3 cellular contexts compared by ENCODE assay signal in the genomic region with DNA sequence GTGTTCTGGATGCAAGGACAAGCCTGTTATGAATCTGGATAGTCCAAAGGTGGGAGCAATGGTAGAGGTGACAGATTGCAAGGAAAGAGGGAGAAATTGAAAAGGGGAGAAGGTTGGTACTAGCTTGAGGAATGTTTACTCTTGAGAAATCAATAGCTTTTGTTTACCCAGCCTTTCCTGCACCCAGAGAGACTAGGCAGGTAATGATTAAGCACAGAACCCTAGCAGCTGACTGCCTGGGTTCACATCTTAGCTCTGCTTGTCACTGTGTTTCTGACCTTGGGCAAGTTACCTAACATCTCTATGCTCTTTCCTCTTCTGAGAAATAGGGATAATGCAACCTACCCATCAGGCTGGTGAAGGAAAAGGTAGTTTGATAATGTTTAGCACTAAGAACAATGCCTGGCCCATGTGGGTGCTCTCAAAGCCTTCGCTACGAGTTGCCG.
TF ChIP-seq lines count a peak whose summit lies in the region.

No MANE protein-coding gene starts in this region.

TF ChIP-seq in SK-N-SH, 30 proteins besides CTCF, POLR2A, EP300 and RAD21 (continued from another document and continues in another):
- TF ChIP-seq, protein P1, sequence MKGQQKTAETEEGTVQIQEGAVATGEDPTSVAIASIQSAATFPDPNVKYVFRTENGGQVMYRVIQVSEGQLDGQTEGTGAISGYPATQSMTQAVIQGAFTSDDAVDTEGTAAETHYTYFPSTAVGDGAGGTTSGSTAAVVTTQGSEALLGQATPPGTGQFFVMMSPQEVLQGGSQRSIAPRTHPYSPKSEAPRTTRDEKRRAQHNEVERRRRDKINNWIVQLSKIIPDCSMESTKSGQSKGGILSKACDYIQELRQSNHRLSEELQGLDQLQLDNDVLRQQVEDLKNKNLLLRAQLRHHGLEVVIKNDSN (IDR thresholded peaks at IDR 0.05; ENCODE audit: borderline replicate concordance, low read depth): no peak
- TF ChIP-seq, protein P2, sequence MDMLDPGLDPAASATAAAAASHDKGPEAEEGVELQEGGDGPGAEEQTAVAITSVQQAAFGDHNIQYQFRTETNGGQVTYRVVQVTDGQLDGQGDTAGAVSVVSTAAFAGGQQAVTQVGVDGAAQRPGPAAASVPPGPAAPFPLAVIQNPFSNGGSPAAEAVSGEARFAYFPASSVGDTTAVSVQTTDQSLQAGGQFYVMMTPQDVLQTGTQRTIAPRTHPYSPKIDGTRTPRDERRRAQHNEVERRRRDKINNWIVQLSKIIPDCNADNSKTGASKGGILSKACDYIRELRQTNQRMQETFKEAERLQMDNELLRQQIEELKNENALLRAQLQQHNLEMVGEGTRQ (IDR thresholded peaks at IDR 0.05; ENCODE audit: borderline replicate concordance, low read depth, low read length): no peak
- TF ChIP-seq ELF1 (IDR thresholded peaks at IDR 0.05): no peak
- no peak for TF ChIP-seq SMC3 (IDR thresholded peaks at IDR 0.05; ENCODE audit: low read depth, low read length)
- TF ChIP-seq, protein P3, sequence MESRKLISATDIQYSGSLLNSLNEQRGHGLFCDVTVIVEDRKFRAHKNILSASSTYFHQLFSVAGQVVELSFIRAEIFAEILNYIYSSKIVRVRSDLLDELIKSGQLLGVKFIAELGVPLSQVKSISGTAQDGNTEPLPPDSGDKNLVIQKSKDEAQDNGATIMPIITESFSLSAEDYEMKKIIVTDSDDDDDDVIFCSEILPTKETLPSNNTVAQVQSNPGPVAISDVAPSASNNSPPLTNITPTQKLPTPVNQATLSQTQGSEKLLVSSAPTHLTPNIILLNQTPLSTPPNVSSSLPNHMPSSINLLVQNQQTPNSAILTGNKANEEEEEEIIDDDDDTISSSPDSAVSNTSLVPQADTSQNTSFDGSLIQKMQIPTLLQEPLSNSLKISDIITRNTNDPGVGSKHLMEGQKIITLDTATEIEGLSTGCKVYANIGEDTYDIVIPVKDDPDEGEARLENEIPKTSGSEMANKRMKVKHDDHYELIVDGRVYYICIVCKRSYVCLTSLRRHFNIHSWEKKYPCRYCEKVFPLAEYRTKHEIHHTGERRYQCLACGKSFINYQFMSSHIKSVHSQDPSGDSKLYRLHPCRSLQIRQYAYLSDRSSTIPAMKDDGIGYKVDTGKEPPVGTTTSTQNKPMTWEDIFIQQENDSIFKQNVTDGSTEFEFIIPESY (IDR thresholded peaks at IDR 0.05; ENCODE audit: borderline replicate concordance, low read depth): no peak
- TF ChIP-seq, protein P4, sequence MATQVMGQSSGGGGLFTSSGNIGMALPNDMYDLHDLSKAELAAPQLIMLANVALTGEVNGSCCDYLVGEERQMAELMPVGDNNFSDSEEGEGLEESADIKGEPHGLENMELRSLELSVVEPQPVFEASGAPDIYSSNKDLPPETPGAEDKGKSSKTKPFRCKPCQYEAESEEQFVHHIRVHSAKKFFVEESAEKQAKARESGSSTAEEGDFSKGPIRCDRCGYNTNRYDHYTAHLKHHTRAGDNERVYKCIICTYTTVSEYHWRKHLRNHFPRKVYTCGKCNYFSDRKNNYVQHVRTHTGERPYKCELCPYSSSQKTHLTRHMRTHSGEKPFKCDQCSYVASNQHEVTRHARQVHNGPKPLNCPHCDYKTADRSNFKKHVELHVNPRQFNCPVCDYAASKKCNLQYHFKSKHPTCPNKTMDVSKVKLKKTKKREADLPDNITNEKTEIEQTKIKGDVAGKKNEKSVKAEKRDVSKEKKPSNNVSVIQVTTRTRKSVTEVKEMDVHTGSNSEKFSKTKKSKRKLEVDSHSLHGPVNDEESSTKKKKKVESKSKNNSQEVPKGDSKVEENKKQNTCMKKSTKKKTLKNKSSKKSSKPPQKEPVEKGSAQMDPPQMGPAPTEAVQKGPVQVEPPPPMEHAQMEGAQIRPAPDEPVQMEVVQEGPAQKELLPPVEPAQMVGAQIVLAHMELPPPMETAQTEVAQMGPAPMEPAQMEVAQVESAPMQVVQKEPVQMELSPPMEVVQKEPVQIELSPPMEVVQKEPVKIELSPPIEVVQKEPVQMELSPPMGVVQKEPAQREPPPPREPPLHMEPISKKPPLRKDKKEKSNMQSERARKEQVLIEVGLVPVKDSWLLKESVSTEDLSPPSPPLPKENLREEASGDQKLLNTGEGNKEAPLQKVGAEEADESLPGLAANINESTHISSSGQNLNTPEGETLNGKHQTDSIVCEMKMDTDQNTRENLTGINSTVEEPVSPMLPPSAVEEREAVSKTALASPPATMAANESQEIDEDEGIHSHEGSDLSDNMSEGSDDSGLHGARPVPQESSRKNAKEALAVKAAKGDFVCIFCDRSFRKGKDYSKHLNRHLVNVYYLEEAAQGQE (IDR thresholded peaks at IDR 0.05; ENCODE audit: low read depth, low read length): no peak
- no peak for TF ChIP-seq RXRA (IDR thresholded peaks at IDR 0.05; ENCODE audit: borderline replicate concordance, low read depth)
- TF ChIP-seq SIN3A (IDR thresholded peaks at IDR 0.05; ENCODE audit: borderline replicate concordance, low read depth, low read length): no peak
- TF ChIP-seq GABPA (IDR thresholded peaks at IDR 0.05; ENCODE audit: low read depth): no peak
- TF ChIP-seq FOXJ3 (CRISPR knock-in tag; IDR thresholded peaks at IDR 0.05): no peak

TF ChIP-seq in SK-N-SH treated with all-trans-retinoic acid at 6 μM for 48 hours, 23 proteins besides CTCF, POLR2A, EP300 and RAD21 (continued from another document and continues in another):
- TF ChIP-seq, protein P5, sequence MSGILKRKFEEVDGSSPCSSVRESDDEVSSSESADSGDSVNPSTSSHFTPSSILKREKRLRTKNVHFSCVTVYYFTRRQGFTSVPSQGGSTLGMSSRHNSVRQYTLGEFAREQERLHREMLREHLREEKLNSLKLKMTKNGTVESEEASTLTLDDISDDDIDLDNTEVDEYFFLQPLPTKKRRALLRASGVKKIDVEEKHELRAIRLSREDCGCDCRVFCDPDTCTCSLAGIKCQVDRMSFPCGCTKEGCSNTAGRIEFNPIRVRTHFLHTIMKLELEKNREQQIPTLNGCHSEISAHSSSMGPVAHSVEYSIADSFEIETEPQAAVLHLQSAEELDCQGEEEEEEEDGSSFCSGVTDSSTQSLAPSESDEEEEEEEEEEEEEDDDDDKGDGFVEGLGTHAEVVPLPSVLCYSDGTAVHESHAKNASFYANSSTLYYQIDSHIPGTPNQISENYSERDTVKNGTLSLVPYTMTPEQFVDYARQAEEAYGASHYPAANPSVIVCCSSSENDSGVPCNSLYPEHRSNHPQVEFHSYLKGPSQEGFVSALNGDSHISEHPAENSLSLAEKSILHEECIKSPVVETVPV (CRISPR knock-in tag; IDR thresholded peaks at IDR 0.05): no peak
- TF ChIP-seq, protein P6, sequence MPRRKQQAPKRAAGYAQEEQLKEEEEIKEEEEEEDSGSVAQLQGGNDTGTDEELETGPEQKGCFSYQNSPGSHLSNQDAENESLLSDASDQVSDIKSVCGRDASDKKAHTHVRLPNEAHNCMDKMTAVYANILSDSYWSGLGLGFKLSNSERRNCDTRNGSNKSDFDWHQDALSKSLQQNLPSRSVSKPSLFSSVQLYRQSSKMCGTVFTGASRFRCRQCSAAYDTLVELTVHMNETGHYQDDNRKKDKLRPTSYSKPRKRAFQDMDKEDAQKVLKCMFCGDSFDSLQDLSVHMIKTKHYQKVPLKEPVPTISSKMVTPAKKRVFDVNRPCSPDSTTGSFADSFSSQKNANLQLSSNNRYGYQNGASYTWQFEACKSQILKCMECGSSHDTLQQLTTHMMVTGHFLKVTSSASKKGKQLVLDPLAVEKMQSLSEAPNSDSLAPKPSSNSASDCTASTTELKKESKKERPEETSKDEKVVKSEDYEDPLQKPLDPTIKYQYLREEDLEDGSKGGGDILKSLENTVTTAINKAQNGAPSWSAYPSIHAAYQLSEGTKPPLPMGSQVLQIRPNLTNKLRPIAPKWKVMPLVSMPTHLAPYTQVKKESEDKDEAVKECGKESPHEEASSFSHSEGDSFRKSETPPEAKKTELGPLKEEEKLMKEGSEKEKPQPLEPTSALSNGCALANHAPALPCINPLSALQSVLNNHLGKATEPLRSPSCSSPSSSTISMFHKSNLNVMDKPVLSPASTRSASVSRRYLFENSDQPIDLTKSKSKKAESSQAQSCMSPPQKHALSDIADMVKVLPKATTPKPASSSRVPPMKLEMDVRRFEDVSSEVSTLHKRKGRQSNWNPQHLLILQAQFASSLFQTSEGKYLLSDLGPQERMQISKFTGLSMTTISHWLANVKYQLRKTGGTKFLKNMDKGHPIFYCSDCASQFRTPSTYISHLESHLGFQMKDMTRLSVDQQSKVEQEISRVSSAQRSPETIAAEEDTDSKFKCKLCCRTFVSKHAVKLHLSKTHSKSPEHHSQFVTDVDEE (CRISPR knock-in tag; IDR thresholded peaks at IDR 0.05): no peak
- no peak for TF ChIP-seq GLIS3 (CRISPR knock-in tag; IDR thresholded peaks at IDR 0.05)
- no peak for TF ChIP-seq TOX (CRISPR knock-in tag; IDR thresholded peaks at IDR 0.05; ENCODE audit: borderline replicate concordance)
- TF ChIP-seq ESRRG (CRISPR knock-in tag; IDR thresholded peaks at IDR 0.05): no peak
- no peak for TF ChIP-seq BACH2 (CRISPR knock-in tag; IDR thresholded peaks at IDR 0.05; ENCODE audit: borderline replicate concordance)
- TF ChIP-seq, protein P7, sequence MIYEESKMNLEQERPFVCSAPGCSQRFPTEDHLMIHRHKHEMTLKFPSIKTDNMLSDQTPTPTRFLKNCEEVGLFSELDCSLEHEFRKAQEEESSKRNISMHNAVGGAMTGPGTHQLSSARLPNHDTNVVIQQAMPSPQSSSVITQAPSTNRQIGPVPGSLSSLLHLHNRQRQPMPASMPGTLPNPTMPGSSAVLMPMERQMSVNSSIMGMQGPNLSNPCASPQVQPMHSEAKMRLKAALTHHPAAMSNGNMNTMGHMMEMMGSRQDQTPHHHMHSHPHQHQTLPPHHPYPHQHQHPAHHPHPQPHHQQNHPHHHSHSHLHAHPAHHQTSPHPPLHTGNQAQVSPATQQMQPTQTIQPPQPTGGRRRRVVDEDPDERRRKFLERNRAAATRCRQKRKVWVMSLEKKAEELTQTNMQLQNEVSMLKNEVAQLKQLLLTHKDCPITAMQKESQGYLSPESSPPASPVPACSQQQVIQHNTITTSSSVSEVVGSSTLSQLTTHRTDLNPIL (CRISPR knock-in tag; IDR thresholded peaks at IDR 0.05; ENCODE audit: low read depth): no peak
- no peak for TF ChIP-seq CSDC2 (CRISPR knock-in tag; IDR thresholded peaks at IDR 0.05)

TF ChIP-seq in HepG2, 621 proteins besides CTCF, POLR2A, EP300 and RAD21 (continued from another document and continues in another):
- TF ChIP-seq, protein P8, sequence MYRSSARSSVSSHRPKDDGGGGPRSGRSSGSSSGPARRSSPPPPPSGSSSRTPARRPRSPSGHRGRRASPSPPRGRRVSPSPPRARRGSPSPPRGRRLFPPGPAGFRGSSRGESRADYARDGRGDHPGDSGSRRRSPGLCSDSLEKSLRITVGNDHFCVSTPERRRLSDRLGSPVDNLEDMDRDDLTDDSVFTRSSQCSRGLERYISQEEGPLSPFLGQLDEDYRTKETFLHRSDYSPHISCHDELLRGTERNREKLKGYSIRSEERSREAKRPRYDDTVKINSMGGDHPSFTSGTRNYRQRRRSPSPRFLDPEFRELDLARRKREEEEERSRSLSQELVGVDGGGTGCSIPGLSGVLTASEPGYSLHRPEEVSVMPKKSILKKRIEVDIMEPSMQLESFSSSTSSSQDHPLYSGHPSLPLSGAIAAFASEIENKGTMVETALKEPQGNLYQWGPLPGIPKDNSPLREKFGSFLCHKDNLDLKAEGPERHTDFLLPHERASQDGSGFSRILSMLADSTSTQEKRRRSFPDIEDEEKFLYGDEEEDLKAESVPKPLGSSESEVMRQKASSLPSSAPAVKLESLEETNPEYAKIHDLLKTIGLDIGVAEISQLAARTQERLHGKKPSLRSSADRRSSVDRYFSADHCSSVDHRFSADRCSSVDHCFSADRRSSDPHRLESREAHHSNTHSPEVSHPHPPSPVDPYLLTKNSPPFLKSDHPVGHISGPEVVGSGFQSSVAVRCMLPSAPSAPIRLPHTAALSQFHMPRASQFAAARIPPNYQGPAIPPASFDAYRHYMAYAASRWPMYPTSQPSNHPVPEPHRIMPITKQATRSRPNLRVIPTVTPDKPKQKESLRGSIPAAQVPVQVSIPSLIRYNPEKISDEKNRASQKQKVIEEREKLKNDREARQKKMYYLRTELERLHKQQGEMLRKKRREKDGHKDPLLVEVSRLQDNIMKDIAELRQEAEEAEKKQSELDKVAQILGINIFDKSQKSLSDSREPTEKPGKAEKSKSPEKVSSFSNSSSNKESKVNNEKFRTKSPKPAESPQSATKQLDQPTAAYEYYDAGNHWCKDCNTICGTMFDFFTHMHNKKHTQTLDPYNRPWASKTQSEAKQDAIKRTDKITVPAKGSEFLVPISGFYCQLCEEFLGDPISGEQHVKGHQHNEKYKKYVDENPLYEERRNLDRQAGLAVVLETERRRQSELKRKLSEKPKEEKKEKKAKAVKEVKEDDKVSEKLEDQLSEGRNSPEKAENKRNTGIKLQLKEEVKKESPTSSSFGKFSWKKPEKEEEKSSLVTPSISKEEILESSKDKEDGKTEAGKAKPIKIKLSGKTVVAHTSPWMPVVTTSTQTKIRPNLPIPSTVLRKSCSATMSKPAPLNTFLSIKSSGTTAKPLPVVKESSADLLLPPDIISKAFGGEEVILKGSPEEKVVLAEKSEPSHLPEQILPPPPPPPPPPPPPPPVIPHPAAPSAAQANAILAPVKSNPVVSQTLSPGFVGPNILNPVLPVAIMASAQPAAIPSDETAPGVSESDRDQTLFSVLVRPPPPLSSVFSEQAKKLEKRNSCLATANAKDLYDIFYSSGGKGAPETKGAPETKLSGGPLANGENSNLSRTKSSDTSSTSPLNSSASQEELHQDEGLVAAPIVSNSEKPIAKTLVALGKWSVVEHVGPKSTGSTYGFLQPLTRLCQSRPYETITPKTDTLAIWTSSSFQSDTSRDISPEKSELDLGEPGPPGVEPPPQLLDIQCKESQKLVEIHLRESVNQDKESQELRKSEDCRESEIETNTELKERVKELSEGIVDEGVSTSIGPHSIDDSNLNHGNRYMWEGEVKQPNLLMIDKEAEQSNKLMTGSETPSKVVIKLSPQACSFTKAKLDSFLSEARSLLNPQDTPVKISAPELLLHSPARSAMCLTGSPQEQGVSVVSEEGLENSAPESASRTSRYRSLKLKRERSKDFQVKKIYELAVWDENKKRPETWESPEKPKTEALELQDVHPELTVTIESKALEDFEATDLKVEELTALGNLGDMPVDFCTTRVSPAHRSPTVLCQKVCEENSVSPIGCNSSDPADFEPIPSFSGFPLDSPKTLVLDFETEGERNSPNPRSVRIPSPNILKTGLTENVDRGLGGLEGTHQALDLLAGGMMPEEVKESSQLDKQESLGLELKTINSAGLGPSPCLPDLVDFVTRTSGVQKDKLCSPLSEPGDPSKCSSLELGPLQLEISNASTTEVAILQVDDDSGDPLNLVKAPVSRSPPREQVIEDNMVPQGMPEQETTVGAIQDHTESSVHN (CRISPR knock-in tag; IDR thresholded peaks at IDR 0.05): no peak
- TF ChIP-seq ZNF776 (CRISPR knock-in tag; IDR thresholded peaks at IDR 0.05) (no peak), SRSF4 (IDR thresholded peaks at IDR 0.05; ENCODE audit: low read depth, low read length, poor library complexity, severe bottlenecking) (no peak), ZNF207 (IDR thresholded peaks at IDR 0.05; ENCODE audit: borderline replicate concordance) (no peak), GZF1 (CRISPR knock-in tag; IDR thresholded peaks at IDR 0.05) (peak; percentile 41; the same call in 1 of the 2 replicates), TOPORS (CRISPR knock-in tag; IDR thresholded peaks at IDR 0.05) (no peak), ZNF737 (CRISPR knock-in tag; IDR thresholded peaks at IDR 0.05; ENCODE audit: borderline replicate concordance) (no peak), FOSL1 (CRISPR knock-in tag; IDR thresholded peaks at IDR 0.05; ENCODE audit: borderline replicate concordance) (no peak), ASH2L (IDR thresholded peaks at IDR 0.05; ENCODE audit: insufficient read length, low read depth, low read length) (peak; percentile 90), BORCS8-MEF2B (CRISPR knock-in tag; IDR thresholded peaks at IDR 0.05) (no peak), MEIS2 (CRISPR knock-in tag; IDR thresholded peaks at IDR 0.05) (peak; percentile 88), ZNF343 (CRISPR knock-in tag; IDR thresholded peaks at IDR 0.05) (no peak)
